ENCODE assay signal across 23 cellular contexts in the genomic region with DNA sequence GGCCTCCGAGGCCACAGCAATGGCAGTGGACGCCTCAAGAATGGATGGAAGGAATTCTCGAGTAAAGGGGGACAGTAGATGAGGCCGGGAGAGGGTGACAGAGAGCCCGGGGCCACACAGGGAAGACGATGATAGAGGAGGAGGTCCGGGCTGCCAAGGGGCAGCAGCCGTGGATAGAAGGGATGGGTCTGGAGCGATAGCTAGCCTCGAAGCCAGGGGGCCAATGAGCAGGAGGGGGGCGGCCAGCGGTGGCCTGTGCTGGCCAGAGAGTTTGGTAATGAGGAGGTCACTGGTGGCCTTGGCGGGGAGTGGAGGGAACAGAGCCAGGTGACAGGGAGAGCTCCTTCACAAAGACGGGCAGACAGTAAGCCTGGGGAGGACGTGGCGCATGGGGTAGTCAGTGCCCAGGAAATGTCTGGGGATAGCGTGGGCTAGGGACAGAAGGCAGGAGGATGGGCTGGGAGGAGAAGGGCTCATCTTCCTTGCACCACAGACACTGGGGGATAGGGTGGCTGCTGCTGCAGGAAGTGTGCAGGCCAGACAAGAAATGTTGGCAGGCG.
"Had no signal": no experiment of that assay in that cellular context is flagged by ENCODE, and none has a peak within 500 bp of the region (broad histone marks: within the 10 kb centered on the region; RNA-seq: fewer than 3 reads in every experiment).

No MANE protein-coding gene starts in this region.

- H3K4me1 ChIP-seq: left ventricle myocardium inferior, pancreas, right lobe of liver, testis, transverse colon had no signal

- H3K4me3 ChIP-seq: coronary artery, left ventricle myocardium inferior, lung, pancreas, right lobe of liver, testis, transverse colon had no signal

- H3K36me3 ChIP-seq: left ventricle myocardium inferior, neutrophil, pancreas, right lobe of liver, transverse colon had no signal

- H3K36me3 Mint-ChIP-seq: immature natural killer cell, memory B cell, natural killer cell had no signal

- H3K27me3 ChIP-seq: neutrophil, pancreas, right lobe of liver, testis, transverse colon had no signal

- H3K9me3 Mint-ChIP-seq: effector memory CD8-positive, alpha-beta T cell; immature natural killer cell; memory B cell; natural killer cell had no signal

- ATAC-seq: effector memory CD8-positive, alpha-beta T cell; left colon; natural killer cell had no signal

- H3K27ac ChIP-seq: coronary artery, left ventricle myocardium inferior, neutrophil, pancreas, right lobe of liver, testis, transverse colon had no signal

- H3K27ac Mint-ChIP-seq: immature natural killer cell, memory B cell, natural killer cell had no signal

- H3K9me3 ChIP-seq: left ventricle myocardium inferior, neutrophil, pancreas, right lobe of liver, testis, transverse colon had no signal

- DNase-seq: dermis blood vessel endothelial cell; effector memory CD8-positive, alpha-beta T cell; hypothalamus; immature natural killer cell; islet precursor cell; kidney glomerular epithelial cell; left colon; left ventricle myocardium inferior; natural killer cell; pancreas; retina; right lobe of liver; small intestine; stimulated activated CD4-positive, alpha-beta T cell treated with anti-CD3 and anti-CD28 coated beads, Interleukin-12 subunit alpha, Interleukin-12 subunit beta, amount 100 ng/mL, for 4 hours; stimulated activated CD4-positive, alpha-beta T cell treated with anti-CD3 and anti-CD28 coated beads, Interleukin-1b, Interleukin-23, amount 100 ng/mL, for 48 hours; stimulated activated CD4-positive, alpha-beta T cell treated with anti-CD3 and anti-CD28 coated beads, Interleukin-4, amount 100 ng/mL, for 1 hour; stimulated activated CD8-positive, alpha-beta memory T cell treated with anti-CD3 and anti-CD28 coated beads, Interleukin-4, amount 100 ng/mL, for 48 hours; testis; transverse colon had no signal

- H3K4me3 Mint-ChIP-seq: effector memory CD8-positive, alpha-beta T cell; immature natural killer cell; memory B cell; natural killer cell had no signal
